9 cellular contexts compared by ENCODE assay signal in genomic region chr1:40782371-40782956, GRCh38. TPM values are rescaled to one million over a fixed set of nuclear protein-coding genes. Genes with fewer than 3 reads are reported as not detected.
DNase-seq lines count a peak whose midpoint lies in the region; ATAC-seq, FAIRE-seq and TF ChIP-seq lines count a peak whose summit lies in the region.
"Had no signal": no experiment of that assay in that cellular context is flagged by ENCODE, and none has a peak within 500 bp of the region (broad histone marks: within the 10 kb centered on the region; RNA-seq: fewer than 3 reads in every experiment).

No MANE protein-coding gene starts in this region.

- no peak overlapping the region for H3K27ac ChIP-seq in pancreas

- no peaks in the 10 kb centered on the region for H3K27me3 ChIP-seq in pancreas

- no peak for TF ChIP-seq POLR2A in erythroblast (IDR thresholded peaks at IDR 0.05; ENCODE audit: low read length)

- DNase-seq in DMS 273 (lab: John Stamatoyannopoulos, UW; ENCODE audit: unreplicated experiment) (peak; percentile 99), NCI-H526 (lab: John Stamatoyannopoulos, UW) (peak; percentile 17 to 86), fibroblast of mammary gland (ENCODE audit: low read depth) (no peak), pancreas (peak in 5 of 6 donors; percentile 24 to 82 (median 53)), erythroblast (lab: John Stamatoyannopoulos, UW) (no peak), NCI-H345 (lab: John Stamatoyannopoulos, UW) (no peak)
- DNase-seq: stimulated activated CD8-positive, alpha-beta memory T cell treated with anti-CD3 and anti-CD28 coated beads, Interleukin-4, amount 100 ng/mL, for 48 hours had no signal

- H3K4me3 ChIP-seq in fibroblast of mammary gland (ENCODE audit: control insufficient read depth, low read depth, low read length) = no peak overlapping the region
- peak overlapping the region in 2 of 4 donors; percentile 6 to 19 for H3K4me3 ChIP-seq in pancreas

- ATAC-seq in pancreas = peak; percentile 31 to 56 (median 40)
- no peak for ATAC-seq in HG03025 (IDR thresholded peaks at IDR 0.05; ENCODE audit: low FRiP score, unreplicated experiment)
- no peak for ATAC-seq in GM18517 (IDR thresholded peaks at IDR 0.05; ENCODE audit: unreplicated experiment)

- H3K36me3 ChIP-seq in pancreas = no peaks in the 10 kb centered on the region

- TF ChIP-seq CTCF in fibroblast of mammary gland (conservative IDR thresholded peaks at IDR 0.05; ENCODE audit: control insufficient read depth, insufficient read depth, low read depth, low read length) (peak; percentile 7), pancreas (IDR thresholded peaks at IDR 0.05) (no peak)

- intact Hi-C loops in pancreas (cut with DNase I) = no loop called here

- FAIRE-seq in pancreas (lab: Jason Lieb, UNC) = no peak

- peaks cover 0 to 5% (median 0%) of the 10 kb centered on the region in 3 donors for H3K4me1 ChIP-seq in pancreas

- 1 to 9% methylated on average over 20 of the region's 20 CpGs for WGBS in pancreas, 2 donors

- H3K9me3 ChIP-seq in pancreas = no peaks in the 10 kb centered on the region

RNA-seq across cellular contexts. Expression of gene KCNQ4, which starts 1.1 kb away (rescaled TPM):
- 1 to 10 TPM in 3 of 6 donors, under 1 TPM in 3; 0.35 to 1.7 (median 0.93) TPM for total RNA-seq in pancreas
- 1 to 10 TPM; 4.1 to 6.5 TPM for polyA plus RNA-seq in pancreas

Comparison
In these comparisons a context has a peak if more than half of its experiments do, and no peak if none do; other contexts are left out.
1. DNase-seq: peak in DMS 273 (single experiment), NCI-H526 (2 of 2) and pancreas (5 of 6); none in fibroblast of mammary gland (single experiment), erythroblast (0 of 2) and NCI-H345 (single experiment).
2. ATAC-seq: peak in pancreas (4 of 4); none in HG03025 (single experiment) and GM18517 (single experiment).